18 cellular contexts compared by ENCODE assay signal in the genomic region with DNA sequence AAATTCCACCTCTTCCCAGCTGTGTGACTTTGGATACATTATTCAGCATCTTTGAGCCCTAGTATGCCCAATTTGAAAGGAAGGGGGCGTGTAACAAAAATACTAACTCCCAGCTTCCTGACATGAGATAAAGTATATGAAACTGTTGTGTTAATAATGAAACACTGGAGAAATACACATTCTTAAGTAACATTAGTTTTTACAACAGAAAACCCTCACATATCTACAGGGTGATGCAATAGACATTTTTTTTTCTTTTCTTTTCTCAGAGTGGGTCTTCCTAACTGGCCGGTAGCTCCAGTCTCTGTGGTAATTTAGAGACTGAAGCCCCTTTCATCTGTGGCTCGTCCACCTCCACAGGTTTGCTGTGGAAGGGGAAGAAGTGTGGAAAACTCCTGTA.
"Had no signal": no experiment of that assay in that cellular context is flagged by ENCODE, and none has a peak within 500 bp of the region (broad histone marks: within the 10 kb centered on the region; RNA-seq: fewer than 3 reads in every experiment).

No MANE protein-coding gene starts in this region.

- ATAC-seq: naive thymus-derived CD4-positive, alpha-beta T cell; natural killer cell treated with Interleukin-12 subunit alpha and Interleukin-12 subunit beta and Interleukin-15 and Interleukin-18, amount 100 ng/mL, for 72 hours; sciatic nerve; stimulated activated effector memory CD8-positive, alpha-beta T cell treated with anti-CD3 and anti-CD28 coated beads, Interleukin-12 subunit alpha, Interleukin-12 subunit beta, amount 100 ng/mL, for 72 hours; stimulated activated naive CD8-positive, alpha-beta T cell treated with anti-CD3 and anti-CD28 coated beads, Interleukin-15, amount 100 ng/mL, for 72 hours had no signal

- H3K9me3 ChIP-seq: left ventricle myocardium inferior, ovary, right atrium auricular region, spleen, tibial nerve, uterus had no signal

- H3K27me3 ChIP-seq: ovary, right atrium auricular region, spleen, tibial nerve, uterus had no signal

- H3K27ac ChIP-seq: left ventricle myocardium inferior, ovary, right atrium auricular region, spleen, tibial nerve, uterus had no signal

- H3K4me3 ChIP-seq: left ventricle myocardium inferior, lung, ovary, right atrium auricular region, spleen, tibial nerve, uterus had no signal

- DNase-seq: islet precursor cell; left ventricle myocardium inferior; mesendoderm; naive thymus-derived CD4-positive, alpha-beta T cell; ovary; small intestine; spleen; stimulated activated CD4-positive, alpha-beta T cell treated with anti-CD3 and anti-CD28 coated beads, Interleukin-4, amount 100 ng/mL, for 24 hours; stimulated activated naive CD4-positive, alpha-beta T cell; stimulated activated naive CD8-positive, alpha-beta T cell treated with anti-CD3 and anti-CD28 coated beads, Interleukin-15, amount 100 ng/mL, for 72 hours; substantia nigra; uterus had no signal

- H3K4me1 ChIP-seq: left ventricle myocardium inferior, right atrium auricular region, spleen, uterus had no signal

- FAIRE-seq: small intestine had no signal

- H3K36me3 ChIP-seq: left ventricle myocardium inferior, ovary, right atrium auricular region, spleen, tibial nerve, uterus had no signal
